In genomic region chr4:184924516-184924915, GRCh38 we compare ENCODE assay signal across 13 cellular contexts.
"Had no signal": no experiment of that assay in that cellular context is flagged by ENCODE, and none has a peak within 500 bp of the region (broad histone marks: within the 10 kb centered on the region; RNA-seq: fewer than 3 reads in every experiment).

No MANE protein-coding gene starts in this region.

- ATAC-seq: gastroesophageal sphincter; left lung; stimulated activated naive CD8-positive, alpha-beta T cell treated with anti-CD3 and anti-CD28 coated beads, Interleukin-15, amount 100 ng/mL, for 72 hours had no signal

- H3K36me3 Mint-ChIP-seq: type B pancreatic cell had no signal

- H3K4me3 Mint-ChIP-seq: endodermal cell; naive B cell; stimulated activated naive CD8-positive, alpha-beta T cell treated with anti-CD3 and anti-CD28 coated beads, Interleukin-15, amount 100 ng/mL, for 72 hours; type B pancreatic cell had no signal

- H3K27ac Mint-ChIP-seq: endodermal cell; stimulated activated naive CD8-positive, alpha-beta T cell treated with anti-CD3 and anti-CD28 coated beads, Interleukin-15, amount 100 ng/mL, for 72 hours; type B pancreatic cell had no signal

- DNase-seq: activated CD4-positive, CD25-positive, alpha-beta regulatory T cell treated with anti-CD3 and anti-CD28 coated beads, Interleukin-2, amount 50 U/mL, for 72 hours; activated effector memory CD4-positive, alpha-beta T cell treated with Interleukin-2 at 50 U/mL for 16 hours; activated naive CD4-positive, alpha-beta T cell treated with anti-CD3 and anti-CD28 coated beads, Interleukin-2, amount 50 U/mL, for 16 hours; dorsolateral prefrontal cortex; endodermal cell; left lung; mammary epithelial cell; naive B cell; sigmoid colon; spleen; stimulated activated naive CD8-positive, alpha-beta T cell treated with anti-CD3 and anti-CD28 coated beads, Interleukin-15, amount 100 ng/mL, for 72 hours had no signal

- H3K27me3 Mint-ChIP-seq: stimulated activated naive CD8-positive, alpha-beta T cell treated with anti-CD3 and anti-CD28 coated beads, Interleukin-15, amount 100 ng/mL, for 72 hours; type B pancreatic cell had no signal

- H3K4me1 Mint-ChIP-seq: endodermal cell; naive B cell; stimulated activated naive CD8-positive, alpha-beta T cell treated with anti-CD3 and anti-CD28 coated beads, Interleukin-15, amount 100 ng/mL, for 72 hours had no signal
